1 cellular context compared by ENCODE assay signal in the genomic region with DNA sequence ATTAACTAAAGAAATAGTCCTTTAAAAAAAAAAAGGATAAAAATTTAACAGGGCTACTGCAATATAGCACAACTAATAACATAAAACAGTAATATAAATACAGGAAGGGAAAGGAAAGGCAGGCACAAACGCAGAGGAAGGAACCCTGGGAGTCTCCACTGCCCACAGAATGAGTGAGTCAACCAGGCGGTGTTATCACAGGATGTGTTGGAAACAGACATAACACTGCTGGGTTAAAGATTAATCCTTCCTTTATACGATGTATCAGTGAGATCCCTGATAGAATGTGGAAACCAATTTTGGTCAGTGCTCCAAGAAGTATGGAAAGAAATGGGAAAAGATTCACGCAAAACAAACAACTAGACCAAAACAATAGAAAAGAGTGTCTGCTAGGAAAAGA.
TF ChIP-seq lines count a peak whose summit lies in the region.

No MANE protein-coding gene starts in this region.

TF ChIP-seq in HepG2, 621 proteins besides CTCF, POLR2A, EP300 and RAD21 (continued from another document):
- TF ChIP-seq, protein P1, sequence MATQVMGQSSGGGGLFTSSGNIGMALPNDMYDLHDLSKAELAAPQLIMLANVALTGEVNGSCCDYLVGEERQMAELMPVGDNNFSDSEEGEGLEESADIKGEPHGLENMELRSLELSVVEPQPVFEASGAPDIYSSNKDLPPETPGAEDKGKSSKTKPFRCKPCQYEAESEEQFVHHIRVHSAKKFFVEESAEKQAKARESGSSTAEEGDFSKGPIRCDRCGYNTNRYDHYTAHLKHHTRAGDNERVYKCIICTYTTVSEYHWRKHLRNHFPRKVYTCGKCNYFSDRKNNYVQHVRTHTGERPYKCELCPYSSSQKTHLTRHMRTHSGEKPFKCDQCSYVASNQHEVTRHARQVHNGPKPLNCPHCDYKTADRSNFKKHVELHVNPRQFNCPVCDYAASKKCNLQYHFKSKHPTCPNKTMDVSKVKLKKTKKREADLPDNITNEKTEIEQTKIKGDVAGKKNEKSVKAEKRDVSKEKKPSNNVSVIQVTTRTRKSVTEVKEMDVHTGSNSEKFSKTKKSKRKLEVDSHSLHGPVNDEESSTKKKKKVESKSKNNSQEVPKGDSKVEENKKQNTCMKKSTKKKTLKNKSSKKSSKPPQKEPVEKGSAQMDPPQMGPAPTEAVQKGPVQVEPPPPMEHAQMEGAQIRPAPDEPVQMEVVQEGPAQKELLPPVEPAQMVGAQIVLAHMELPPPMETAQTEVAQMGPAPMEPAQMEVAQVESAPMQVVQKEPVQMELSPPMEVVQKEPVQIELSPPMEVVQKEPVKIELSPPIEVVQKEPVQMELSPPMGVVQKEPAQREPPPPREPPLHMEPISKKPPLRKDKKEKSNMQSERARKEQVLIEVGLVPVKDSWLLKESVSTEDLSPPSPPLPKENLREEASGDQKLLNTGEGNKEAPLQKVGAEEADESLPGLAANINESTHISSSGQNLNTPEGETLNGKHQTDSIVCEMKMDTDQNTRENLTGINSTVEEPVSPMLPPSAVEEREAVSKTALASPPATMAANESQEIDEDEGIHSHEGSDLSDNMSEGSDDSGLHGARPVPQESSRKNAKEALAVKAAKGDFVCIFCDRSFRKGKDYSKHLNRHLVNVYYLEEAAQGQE (IDR thresholded peaks at IDR 0.05; ENCODE audit: borderline replicate concordance in 1 of 2, low read depth in 1 of 2, low read length in 2 of 2): no peak
- TF ChIP-seq MAF1 (CRISPR knock-in tag; IDR thresholded peaks at IDR 0.05; ENCODE audit: borderline replicate concordance) (no peak), ZNF850 (CRISPR knock-in tag; conservative IDR thresholded peaks at IDR 0.05) (no peak), MAZ (IDR thresholded peaks at IDR 0.05; ENCODE audit: borderline replicate concordance, low read depth, low read length) (no peak), MAZ (CRISPR knock-in tag; IDR thresholded peaks at IDR 0.05; ENCODE audit: low read depth) (no peak), RBFOX2 (IDR thresholded peaks at IDR 0.05; ENCODE audit: low read depth, low read length) (no peak)
TF ChIP-seq in HepG2: peak in this region for 20.
